ENCODE assay signal across 8 cellular contexts in the genomic region with DNA sequence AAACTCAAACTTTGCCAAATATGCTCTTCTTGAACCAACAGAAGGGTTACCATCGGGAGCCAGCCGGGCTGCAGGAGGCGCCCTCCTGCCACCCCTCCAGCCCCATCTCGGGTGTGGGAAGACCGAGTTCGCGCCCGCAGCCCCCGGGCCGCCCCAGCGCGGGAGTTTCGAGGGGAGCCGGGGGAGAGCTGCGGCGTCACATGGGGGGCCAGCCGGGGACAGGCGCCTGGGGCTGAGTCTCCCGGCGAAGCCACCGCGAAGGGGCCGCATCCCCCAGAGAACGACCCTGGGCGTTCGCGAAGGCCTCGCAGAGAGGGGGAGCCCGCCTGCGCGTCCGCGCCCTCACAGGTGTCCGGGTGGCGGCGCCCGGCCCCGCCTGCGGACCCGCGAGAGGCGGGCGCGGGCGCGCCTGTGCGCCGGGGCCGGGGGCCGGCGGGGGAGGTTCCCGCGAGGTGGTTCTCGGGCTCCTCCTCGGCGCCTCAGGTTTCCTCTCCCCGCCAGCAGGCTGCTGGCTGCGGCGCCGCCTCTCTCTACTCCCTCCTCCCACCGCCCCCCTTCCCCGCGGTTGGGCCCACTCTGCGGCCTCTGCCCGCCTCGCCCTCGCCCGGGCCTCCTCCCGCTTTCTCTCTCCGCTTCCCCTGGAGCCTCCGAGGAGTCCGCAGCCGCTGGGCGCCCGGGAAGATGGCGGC. TPM values are rescaled to one million over a fixed set of nuclear protein-coding genes. Genes with fewer than 3 reads are reported as not detected.
DNase-seq lines count a peak whose midpoint lies in the region; ATAC-seq and TF ChIP-seq lines count a peak whose summit lies in the region.

Gene RAVER2, plus strand, starts transcription at position 584 of the 689 bp plus-strand sequence. Its CDS starts 98 bp downstream, at position 682.

- H3K27ac Mint-ChIP-seq in activated CD8-positive, alpha-beta memory T cell treated with anti-CD3 and anti-CD28 coated beads, Interleukin-2, amount 10 ng/mL, durations not matched to agents 7 days and 5 days = peak within 1 kb of the TSS; percentile 78
- peak within 1 kb of the TSS; percentile 79 for H3K27ac Mint-ChIP-seq in endodermal cell

- no peaks in the 10 kb centered on the region for H3K9me3 ChIP-seq in endodermal cell (ENCODE audit: control insufficient read depth, low read length)

- peaks cover 15% of the 10 kb centered on the region for H3K4me1 Mint-ChIP-seq in activated CD8-positive, alpha-beta memory T cell treated with anti-CD3 and anti-CD28 coated beads, Interleukin-2, amount 10 ng/mL, durations not matched to agents 7 days and 5 days
- H3K4me1 Mint-ChIP-seq in endodermal cell = peaks cover 18% of the 10 kb centered on the region

- ATAC-seq in HG03066 (IDR thresholded peaks at IDR 0.05; ENCODE audit: low read depth, unreplicated experiment) (peak; percentile 50), HG02623 (IDR thresholded peaks at IDR 0.05; ENCODE audit: unreplicated experiment) (no peak)
- ATAC-seq in activated CD8-positive, alpha-beta memory T cell treated with anti-CD3 and anti-CD28 coated beads, Interleukin-2, amount 10 ng/mL, durations not matched to agents 7 days and 5 days = peak; percentile 85

- peak within 1 kb of the TSS; percentile 85 for H3K4me3 Mint-ChIP-seq in activated CD8-positive, alpha-beta memory T cell treated with anti-CD3 and anti-CD28 coated beads, Interleukin-2, amount 10 ng/mL, durations not matched to agents 7 days and 5 days
- peak within 1 kb of the TSS; percentile 86 for H3K4me3 Mint-ChIP-seq in endodermal cell

- H3K9me3 Mint-ChIP-seq in activated CD8-positive, alpha-beta memory T cell treated with anti-CD3 and anti-CD28 coated beads, Interleukin-2, amount 10 ng/mL, durations not matched to agents 7 days and 5 days (ENCODE audit: low read depth) = no peaks in the 10 kb centered on the region
- H3K9me3 Mint-ChIP-seq in endodermal cell = no peaks in the 10 kb centered on the region

- no peaks in the 10 kb centered on the region for H3K36me3 Mint-ChIP-seq in activated CD8-positive, alpha-beta memory T cell treated with anti-CD3 and anti-CD28 coated beads, Interleukin-2, amount 10 ng/mL, durations not matched to agents 7 days and 5 days
- H3K36me3 Mint-ChIP-seq in endodermal cell (ENCODE audit: low read depth) = no peaks in the 10 kb centered on the region

- TF ChIP-seq CTCF in endodermal cell (conservative IDR thresholded peaks at IDR 0.05) = peak; percentile 80

- WGBS in endodermal cell (ENCODE audit: insufficient coverage in 1 of 2, insufficient read length in 1 of 2), 2 experiments = 0% methylated on average over 10 to 76 of the region's 76 CpGs

- no peaks in the 10 kb centered on the region for H3K27me3 ChIP-seq in endodermal cell (ENCODE audit: control insufficient read depth, insufficient read depth, low read length, poor library complexity, severe bottlenecking)

- no peaks in the 10 kb centered on the region for H3K4me1 ChIP-seq in endodermal cell (ENCODE audit: control insufficient read depth, insufficient read depth, low read length)

- H3K4me3 ChIP-seq in GM08714 (ENCODE audit: low read length) = peak within 1 kb of the TSS; percentile 47
- peak within 1 kb of the TSS; percentile 91 for H3K4me3 ChIP-seq in endodermal cell (ENCODE audit: low read length)

- H3K27me3 Mint-ChIP-seq in activated CD8-positive, alpha-beta memory T cell treated with anti-CD3 and anti-CD28 coated beads, Interleukin-2, amount 10 ng/mL, durations not matched to agents 7 days and 5 days = peaks cover 9% of the 10 kb centered on the region
- peaks cover 7% of the 10 kb centered on the region for H3K27me3 Mint-ChIP-seq in endodermal cell (ENCODE audit: insufficient read depth)

- no peaks in the 10 kb centered on the region for H3K36me3 ChIP-seq in endodermal cell (ENCODE audit: control insufficient read depth, insufficient read depth, low read length)

- peak within 1 kb of the TSS; percentile 64 for H3K9ac ChIP-seq in endodermal cell (ENCODE audit: extremely low read depth, low read length, poor library complexity, severe bottlenecking)

- CTCF ChIA-PET in activated CD8-positive, alpha-beta memory T cell treated with anti-CD3 and anti-CD28 coated beads, Interleukin-2, amount 10 ng/mL, durations not matched to agents 7 days and 5 days (lab: Charles Lee) = interaction anchor here (0.8 to 3.7 kb wide), 6 partner anchors 11 to 943 kb away, joined by 3 to 30 read pairs (median 4); no protein-coding TSS in a partner anchor

- DNase-seq in NCI-H748 (lab: John Stamatoyannopoulos, UW; ENCODE audit: unreplicated experiment) (peak; percentile 77), endodermal cell (peak; percentile 92), mesenteric fat pad (ENCODE audit: low spot score) (peak; percentile 91)
- DNase-seq in activated CD8-positive, alpha-beta memory T cell treated with anti-CD3 and anti-CD28 coated beads, Interleukin-2, amount 10 ng/mL, durations not matched to agents 7 days and 5 days = peak; percentile 80
- peak; percentile 7 to 28 for DNase-seq in stimulated activated CD8-positive, alpha-beta memory T cell treated with anti-CD3 and anti-CD28 coated beads, Interleukin-2, amount 100 ng/mL, for 1 hour (ENCODE audit: low read depth in 2 of 2)

- peak within 1 kb of the TSS; percentile 37 for H3K27ac ChIP-seq in endodermal cell (ENCODE audit: low read depth, low read length)

RNA-seq across cellular contexts. Expression of gene RAVER2, which starts in this region (rescaled TPM):
- total RNA-seq in activated CD8-positive, alpha-beta memory T cell treated with anti-CD3 and anti-CD28 coated beads, Interleukin-2, amount 10 ng/mL, durations not matched to agents 7 days and 5 days = 1 to 10 TPM; 5.7 to 8.8 TPM
- total RNA-seq in endodermal cell (10 to 100 TPM; 20.3 to 21.8 TPM), mesenteric fat pad (3.5 TPM)
- 17.2 TPM for polyA plus RNA-seq in endodermal cell (2013, experiment 1 of 2)
- polyA plus RNA-seq in endodermal cell (2013, experiment 2 of 2) = 16.0 TPM

Comparison
In these comparisons a context has a peak if more than half of its experiments do, and no peak if none do; other contexts are left out.
1. DNase-seq: peak in every context shown above with its lines; median percentile 92 in endodermal cell; 91 in mesenteric fat pad; 80 in activated CD8-positive, alpha-beta memory T cell treated with anti-CD3 and anti-CD28 coated beads, Interleukin-2, amount 10 ng/mL, durations not matched to agents 7 days and 5 days; 77 in NCI-H748; 18 in stimulated activated CD8-positive, alpha-beta memory T cell treated with anti-CD3 and anti-CD28 coated beads, Interleukin-2, amount 100 ng/mL, for 1 hour.